9 cellular contexts compared by ENCODE assay signal in genomic region chr17:77644981-77645380, GRCh38.
DNase-seq lines count a peak whose midpoint lies in the region; ATAC-seq, FAIRE-seq and TF ChIP-seq lines count a peak whose summit lies in the region.
"Had no signal": no experiment of that assay in that cellular context is flagged by ENCODE, and none has a peak within 500 bp of the region (broad histone marks: within the 10 kb centered on the region; RNA-seq: fewer than 3 reads in every experiment).

No MANE protein-coding gene starts in this region.

- no peak overlapping the region for H3K27ac ChIP-seq in HepG2 (ENCODE audit: extremely low read length, insufficient read depth, low read length)
- H3K27ac ChIP-seq in upper lobe of right lung, result no peak overlapping the region

- no peak overlapping the region for H3K4me3 ChIP-seq in HepG2 (replicated peaks in 1 of 3; ENCODE audit: insufficient read depth in 1 of 3, low read depth in 2 of 3, low read length in 3 of 3)
- no peak overlapping the region for H3K4me3 ChIP-seq in upper lobe of right lung

- peak; percentile 52 for DNase-seq in activated naive CD4-positive, alpha-beta T cell treated with Interleukin-2 at 50 U/mL for 16 hours
- DNase-seq in activated naive CD4-positive, alpha-beta T cell treated with anti-CD3 and anti-CD28 coated beads, Interleukin-2, amount 50 U/mL, for 16 hours, result no peak
- DNase-seq in activated T-cell treated with anti-CD3 and anti-CD28 coated beads, Interleukin-2, amount 50 U/mL, for 24 hours, result peak; percentile 68
- DNase-seq in HepG2 (ENCODE audit: low spot score) (no peak), upper lobe of right lung (peak; percentile 53), dermis blood vessel endothelial cell (no peak)

- CTCF ChIA-PET in HepG2 (lab: Yijun Ruan, JAX; ENCODE audit: low intra/inter-chr PET ratio, low total read pairs), result no interaction called here

- TF ChIP-seq EP300 in HepG2 (IDR thresholded peaks at IDR 0.05; ENCODE audit: low read depth in 2 of 2, low read length in 2 of 2) (no peak), HepG2 (CRISPR knock-in tag; IDR thresholded peaks at IDR 0.05; ENCODE audit: borderline replicate concordance) (no peak)

- H3K9me3 ChIP-seq in HepG2 (ENCODE audit: low read length) (peaks cover 6% of the 10 kb centered on the region; the same call in 1 of the 2 replicates), upper lobe of right lung (no peaks in the 10 kb centered on the region)

- intact Hi-C loops in HepG2 (cut with micrococcal nuclease; ENCODE audit: unreplicated experiment), result no loop called here
- intact Hi-C loops in upper lobe of right lung (cut with DNase I), result no loop called here

- no peak for TF ChIP-seq POLR2A in HepG2 (IDR thresholded peaks at IDR 0.05; ENCODE audit: insufficient read depth in 1 of 2, low read depth in 2 of 2, low read length in 2 of 2)

- no peak for TF ChIP-seq CTCF in HepG2 (CRISPR knock-in tag; IDR thresholded peaks at IDR 0.05)
- TF ChIP-seq CTCF in upper lobe of right lung (IDR thresholded peaks at IDR 0.05), result no peak

- POLR2A ChIA-PET in HepG2 (lab: Yijun Ruan, JAX), result no interaction called here

- no peak overlapping the region for H3K4me2 ChIP-seq in HepG2 (ENCODE audit: low read depth, low read length)

- no TSS peak for BruUV-seq in HepG2 (replicated peaks; lab: Mats Ljungman, UMichigan)

- H2AFZ ChIP-seq in HepG2 (ENCODE audit: low read length), result no peak overlapping the region

- H3K9me3 Mint-ChIP-seq in activated T-cell treated with anti-CD3 and anti-CD28 coated beads, Interleukin-2, amount 50 U/mL, for 24 hours, result no peaks in the 10 kb centered on the region

- ATAC-seq in HepG2, result 0 out of 3 replicates have a peak, but pooled peaks have one; percentile 22
- ATAC-seq in upper lobe of right lung, result peak; percentile 11
- ATAC-seq in HG03097 (IDR thresholded peaks at IDR 0.05; ENCODE audit: low FRiP score, unreplicated experiment), result no peak
- no peak for ATAC-seq in GM18867 (IDR thresholded peaks at IDR 0.05; ENCODE audit: unreplicated experiment)

- WGBS in HepG2 (ENCODE audit: low lambda C conversion rate), result 24% methylated on average over 10 of the region's 10 CpGs

- peaks cover 3% of the 10 kb centered on the region; the same call in 1 of the 2 replicates for H4K20me1 ChIP-seq in HepG2 (ENCODE audit: insufficient read depth, low read length)

- H3K27me3 Mint-ChIP-seq in activated T-cell treated with anti-CD3 and anti-CD28 coated beads, Interleukin-2, amount 50 U/mL, for 24 hours, result peaks cover 2% of the 10 kb centered on the region

- no peaks in the 10 kb centered on the region for H3K36me3 Mint-ChIP-seq in activated T-cell treated with anti-CD3 and anti-CD28 coated beads, Interleukin-2, amount 50 U/mL, for 24 hours (ENCODE audit: low read depth)

- FAIRE-seq in HepG2 (lab: Jason Lieb, UNC), result no peak
- FAIRE-seq: TTC549 had no signal

- no peak overlapping the region for H3K9ac ChIP-seq in HepG2 (ENCODE audit: insufficient read depth, low read depth, low read length)

- no peaks in the 10 kb centered on the region for H3K79me2 ChIP-seq in HepG2 (ENCODE audit: insufficient read depth, low read length)

- H3K4me1 ChIP-seq in HepG2 (ENCODE audit: insufficient read depth, low read length) (no peaks in the 10 kb centered on the region), upper lobe of right lung (no peaks in the 10 kb centered on the region)

- peak overlapping the region; percentile 65 for H3K4me3 Mint-ChIP-seq in activated T-cell treated with anti-CD3 and anti-CD28 coated beads, Interleukin-2, amount 50 U/mL, for 24 hours

- peaks cover 29% of the 10 kb centered on the region for H3K4me1 Mint-ChIP-seq in activated T-cell treated with anti-CD3 and anti-CD28 coated beads, Interleukin-2, amount 50 U/mL, for 24 hours (ENCODE audit: low read depth)

- TF ChIP-seq RAD21 in HepG2 (CRISPR knock-in tag; IDR thresholded peaks at IDR 0.05), result no peak

- in situ Hi-C loops in HepG2 (cut with HindIII; ENCODE audit: extremely low pct_ligation_motif_present, low pct_unique_long_range_greater_than_20kb), result no loop called here

- H3K27me3 ChIP-seq in HepG2 (ENCODE audit: control insufficient read depth in 1 of 2, insufficient read depth in 2 of 2, low read length in 2 of 2) (peaks cover 5 to 75% of the 10 kb centered on the region in 2 experiments; a peak in 4 of 5 replicates), upper lobe of right lung (peaks cover 11% of the 10 kb centered on the region)

- H3K27ac Mint-ChIP-seq in activated T-cell treated with anti-CD3 and anti-CD28 coated beads, Interleukin-2, amount 50 U/mL, for 24 hours, result peak overlapping the region; percentile 91

- H3K36me3 ChIP-seq in HepG2 (replicated peaks in 1 of 2; ENCODE audit: control insufficient read depth in 1 of 2, insufficient read depth in 2 of 2, low read length in 2 of 2), result no peaks in the 10 kb centered on the region
- no peaks in the 10 kb centered on the region for H3K36me3 ChIP-seq in upper lobe of right lung

TF ChIP-seq in HepG2, 621 proteins besides CTCF, POLR2A, EP300 and RAD21 (continues in another document):
- TF ChIP-seq KAT2B (IDR thresholded peaks at IDR 0.05; ENCODE audit: borderline replicate concordance, low read depth, low read length) (no peak), ZNF550 (CRISPR knock-in tag; IDR thresholded peaks at IDR 0.05; ENCODE audit: borderline replicate concordance) (no peak), POLR2G (IDR thresholded peaks at IDR 0.05; ENCODE audit: low read depth, low read length) (no peak), ZC3H4 (CRISPR knock-in tag; IDR thresholded peaks at IDR 0.05; ENCODE audit: borderline replicate concordance) (no peak)
- TF ChIP-seq, protein P1, sequence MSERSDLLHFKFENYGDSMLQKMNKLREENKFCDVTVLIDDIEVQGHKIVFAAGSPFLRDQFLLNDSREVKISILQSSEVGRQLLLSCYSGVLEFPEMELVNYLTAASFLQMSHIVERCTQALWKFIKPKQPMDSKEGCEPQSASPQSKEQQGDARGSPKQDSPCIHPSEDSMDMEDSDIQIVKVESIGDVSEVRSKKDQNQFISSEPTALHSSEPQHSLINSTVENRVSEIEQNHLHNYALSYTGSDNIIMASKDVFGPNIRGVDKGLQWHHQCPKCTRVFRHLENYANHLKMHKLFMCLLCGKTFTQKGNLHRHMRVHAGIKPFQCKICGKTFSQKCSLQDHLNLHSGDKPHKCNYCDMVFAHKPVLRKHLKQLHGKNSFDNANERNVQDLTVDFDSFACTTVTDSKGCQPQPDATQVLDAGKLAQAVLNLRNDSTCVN (CRISPR knock-in tag; IDR thresholded peaks at IDR 0.05; ENCODE audit: borderline replicate concordance), result no peak
- TF ChIP-seq, protein P2, sequence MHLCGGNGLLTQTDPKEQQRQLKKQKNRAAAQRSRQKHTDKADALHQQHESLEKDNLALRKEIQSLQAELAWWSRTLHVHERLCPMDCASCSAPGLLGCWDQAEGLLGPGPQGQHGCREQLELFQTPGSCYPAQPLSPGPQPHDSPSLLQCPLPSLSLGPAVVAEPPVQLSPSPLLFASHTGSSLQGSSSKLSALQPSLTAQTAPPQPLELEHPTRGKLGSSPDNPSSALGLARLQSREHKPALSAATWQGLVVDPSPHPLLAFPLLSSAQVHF (CRISPR knock-in tag; IDR thresholded peaks at IDR 0.05), result no peak
- TF ChIP-seq, protein P3, sequence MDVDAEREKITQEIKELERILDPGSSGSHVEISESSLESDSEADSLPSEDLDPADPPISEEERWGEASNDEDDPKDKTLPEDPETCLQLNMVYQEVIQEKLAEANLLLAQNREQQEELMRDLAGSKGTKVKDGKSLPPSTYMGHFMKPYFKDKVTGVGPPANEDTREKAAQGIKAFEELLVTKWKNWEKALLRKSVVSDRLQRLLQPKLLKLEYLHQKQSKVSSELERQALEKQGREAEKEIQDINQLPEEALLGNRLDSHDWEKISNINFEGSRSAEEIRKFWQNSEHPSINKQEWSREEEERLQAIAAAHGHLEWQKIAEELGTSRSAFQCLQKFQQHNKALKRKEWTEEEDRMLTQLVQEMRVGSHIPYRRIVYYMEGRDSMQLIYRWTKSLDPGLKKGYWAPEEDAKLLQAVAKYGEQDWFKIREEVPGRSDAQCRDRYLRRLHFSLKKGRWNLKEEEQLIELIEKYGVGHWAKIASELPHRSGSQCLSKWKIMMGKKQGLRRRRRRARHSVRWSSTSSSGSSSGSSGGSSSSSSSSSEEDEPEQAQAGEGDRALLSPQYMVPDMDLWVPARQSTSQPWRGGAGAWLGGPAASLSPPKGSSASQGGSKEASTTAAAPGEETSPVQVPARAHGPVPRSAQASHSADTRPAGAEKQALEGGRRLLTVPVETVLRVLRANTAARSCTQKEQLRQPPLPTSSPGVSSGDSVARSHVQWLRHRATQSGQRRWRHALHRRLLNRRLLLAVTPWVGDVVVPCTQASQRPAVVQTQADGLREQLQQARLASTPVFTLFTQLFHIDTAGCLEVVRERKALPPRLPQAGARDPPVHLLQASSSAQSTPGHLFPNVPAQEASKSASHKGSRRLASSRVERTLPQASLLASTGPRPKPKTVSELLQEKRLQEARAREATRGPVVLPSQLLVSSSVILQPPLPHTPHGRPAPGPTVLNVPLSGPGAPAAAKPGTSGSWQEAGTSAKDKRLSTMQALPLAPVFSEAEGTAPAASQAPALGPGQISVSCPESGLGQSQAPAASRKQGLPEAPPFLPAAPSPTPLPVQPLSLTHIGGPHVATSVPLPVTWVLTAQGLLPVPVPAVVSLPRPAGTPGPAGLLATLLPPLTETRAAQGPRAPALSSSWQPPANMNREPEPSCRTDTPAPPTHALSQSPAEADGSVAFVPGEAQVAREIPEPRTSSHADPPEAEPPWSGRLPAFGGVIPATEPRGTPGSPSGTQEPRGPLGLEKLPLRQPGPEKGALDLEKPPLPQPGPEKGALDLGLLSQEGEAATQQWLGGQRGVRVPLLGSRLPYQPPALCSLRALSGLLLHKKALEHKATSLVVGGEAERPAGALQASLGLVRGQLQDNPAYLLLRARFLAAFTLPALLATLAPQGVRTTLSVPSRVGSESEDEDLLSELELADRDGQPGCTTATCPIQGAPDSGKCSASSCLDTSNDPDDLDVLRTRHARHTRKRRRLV (CRISPR knock-in tag; IDR thresholded peaks at IDR 0.05), result no peak

Comparison
In these comparisons a context has a peak if more than half of its experiments do, and no peak if none do; other contexts are left out.
1. DNase-seq: peak in activated naive CD4-positive, alpha-beta T cell treated with Interleukin-2 at 50 U/mL for 16 hours (single experiment), activated T-cell treated with anti-CD3 and anti-CD28 coated beads, Interleukin-2, amount 50 U/mL, for 24 hours (single experiment) and upper lobe of right lung (single experiment); none in activated naive CD4-positive, alpha-beta T cell treated with anti-CD3 and anti-CD28 coated beads, Interleukin-2, amount 50 U/mL, for 16 hours (single experiment), HepG2 (single experiment) and dermis blood vessel endothelial cell (single experiment).
2. ATAC-seq: peak in HepG2 (single experiment) and upper lobe of right lung (single experiment); none in HG03097 (single experiment) and GM18867 (single experiment).